ENCODE assay signal across 2 cellular contexts in the genomic region with DNA sequence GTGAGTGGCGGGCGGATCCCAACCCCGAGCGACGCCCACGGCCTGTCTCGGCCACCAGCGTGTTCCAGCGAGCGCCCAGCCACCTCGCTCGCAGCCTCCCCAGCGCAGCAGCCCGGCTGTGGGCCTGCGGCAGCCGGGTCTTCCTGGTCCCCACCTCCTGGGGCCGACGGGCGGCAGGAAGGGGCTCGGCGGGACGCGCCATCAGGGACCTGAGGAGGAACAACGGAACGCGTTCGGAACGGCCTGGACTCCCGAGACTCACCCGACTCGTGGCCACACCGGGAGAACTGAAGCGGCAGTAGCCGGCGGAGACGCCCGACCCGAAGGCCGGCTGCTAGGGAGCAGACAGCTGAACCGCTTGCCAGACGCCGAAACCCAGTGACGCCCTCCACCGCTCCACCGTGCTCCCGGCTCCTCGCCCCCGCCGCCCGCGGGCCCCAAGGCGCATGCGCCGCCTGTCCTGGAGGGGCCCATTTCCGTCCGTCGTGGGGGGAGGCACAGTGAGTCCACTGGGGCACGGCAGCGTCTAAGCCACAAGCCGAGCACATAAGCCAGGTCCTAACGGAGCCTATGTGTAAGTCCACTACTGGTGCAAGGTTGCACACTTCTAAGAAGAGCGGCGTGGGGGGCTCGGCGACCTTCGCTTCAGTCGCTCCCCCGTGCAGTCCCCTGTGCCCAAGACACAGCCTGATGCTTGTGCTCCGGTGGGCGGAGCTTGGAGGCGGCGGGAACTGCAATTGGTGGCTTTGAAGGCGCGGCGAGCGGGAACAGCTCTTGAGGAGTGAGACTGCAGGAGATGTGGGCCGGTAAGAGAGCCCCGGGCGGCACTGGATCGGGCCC.
TF ChIP-seq lines count a peak whose summit lies in the region.

A gene with protein sequence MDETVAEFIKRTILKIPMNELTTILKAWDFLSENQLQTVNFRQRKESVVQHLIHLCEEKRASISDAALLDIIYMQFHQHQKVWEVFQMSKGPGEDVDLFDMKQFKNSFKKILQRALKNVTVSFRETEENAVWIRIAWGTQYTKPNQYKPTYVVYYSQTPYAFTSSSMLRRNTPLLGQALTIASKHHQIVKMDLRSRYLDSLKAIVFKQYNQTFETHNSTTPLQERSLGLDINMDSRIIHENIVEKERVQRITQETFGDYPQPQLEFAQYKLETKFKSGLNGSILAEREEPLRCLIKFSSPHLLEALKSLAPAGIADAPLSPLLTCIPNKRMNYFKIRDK (plus strand): TSS at position 743 of the 840 bp plus-strand sequence. CDS start 4,726 bp downstream, outside the sequence.
A gene (minus strand): TSS at position 414 of the 840 bp plus-strand sequence. CDS start 9,491 bp downstream, outside the sequence.

TF ChIP-seq in IMR-90, 13 proteins besides CTCF, POLR2A, EP300 and RAD21:
- no peak for TF ChIP-seq MAFK (IDR thresholded peaks at IDR 0.05; ENCODE audit: low read depth, low read length)
- TF ChIP-seq, protein P1, sequence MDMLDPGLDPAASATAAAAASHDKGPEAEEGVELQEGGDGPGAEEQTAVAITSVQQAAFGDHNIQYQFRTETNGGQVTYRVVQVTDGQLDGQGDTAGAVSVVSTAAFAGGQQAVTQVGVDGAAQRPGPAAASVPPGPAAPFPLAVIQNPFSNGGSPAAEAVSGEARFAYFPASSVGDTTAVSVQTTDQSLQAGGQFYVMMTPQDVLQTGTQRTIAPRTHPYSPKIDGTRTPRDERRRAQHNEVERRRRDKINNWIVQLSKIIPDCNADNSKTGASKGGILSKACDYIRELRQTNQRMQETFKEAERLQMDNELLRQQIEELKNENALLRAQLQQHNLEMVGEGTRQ (IDR thresholded peaks at IDR 0.05; ENCODE audit: low read depth, low read length), result no peak
- TF ChIP-seq NFE2L2 (IDR thresholded peaks at IDR 0.05; ENCODE audit: low read depth, low read length), result no peak
- TF ChIP-seq MAZ (IDR thresholded peaks at IDR 0.05; ENCODE audit: borderline replicate concordance, low read depth, low read length), result peak; percentile 66; the same call in 1 of the 2 replicates
- TF ChIP-seq, protein P2, sequence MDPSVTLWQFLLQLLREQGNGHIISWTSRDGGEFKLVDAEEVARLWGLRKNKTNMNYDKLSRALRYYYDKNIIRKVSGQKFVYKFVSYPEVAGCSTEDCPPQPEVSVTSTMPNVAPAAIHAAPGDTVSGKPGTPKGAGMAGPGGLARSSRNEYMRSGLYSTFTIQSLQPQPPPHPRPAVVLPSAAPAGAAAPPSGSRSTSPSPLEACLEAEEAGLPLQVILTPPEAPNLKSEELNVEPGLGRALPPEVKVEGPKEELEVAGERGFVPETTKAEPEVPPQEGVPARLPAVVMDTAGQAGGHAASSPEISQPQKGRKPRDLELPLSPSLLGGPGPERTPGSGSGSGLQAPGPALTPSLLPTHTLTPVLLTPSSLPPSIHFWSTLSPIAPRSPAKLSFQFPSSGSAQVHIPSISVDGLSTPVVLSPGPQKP (IDR thresholded peaks at IDR 0.05; ENCODE audit: borderline replicate concordance, low read depth, low read length), result no peak
- TF ChIP-seq SMC3 (IDR thresholded peaks at IDR 0.05; ENCODE audit: low read depth, low read length), result no peak
- peak; percentile 100; the same call in 1 of the 2 replicates for TF ChIP-seq CHD1 (IDR thresholded peaks at IDR 0.05; ENCODE audit: low read depth, low read length)
- TF ChIP-seq BHLHE40 (IDR thresholded peaks at IDR 0.05; ENCODE audit: low read depth, low read length), result peak; percentile 98
- TF ChIP-seq CEBPB (IDR thresholded peaks at IDR 0.05; ENCODE audit: low read depth, low read length), result no peak
- no peak for TF ChIP-seq FOS (IDR thresholded peaks at IDR 0.05; ENCODE audit: low read depth, low read length)
- TF ChIP-seq RFX5 (IDR thresholded peaks at IDR 0.05; ENCODE audit: low read depth, low read length), result no peak
- no peak for TF ChIP-seq RCOR1 (IDR thresholded peaks at IDR 0.05; ENCODE audit: insufficient replicate concordance, low read length)
- peak; percentile 76; the same call in 1 of the 2 replicates for TF ChIP-seq MXI1 (IDR thresholded peaks at IDR 0.05; ENCODE audit: borderline replicate concordance, low read depth, low read length)

TF ChIP-seq in endothelial cell of umbilical vein, 7 proteins besides CTCF, POLR2A, EP300 and RAD21:
- no peak for TF ChIP-seq EZH2 (IDR thresholded peaks at IDR 0.05; ENCODE audit: borderline replicate concordance, low read depth, low read length, severe bottlenecking)
- peak; percentile 69 for TF ChIP-seq POLR2AphosphoS5 (IDR thresholded peaks at IDR 0.05; ENCODE audit: insufficient read depth, low read depth, low read length)
